23 cellular contexts compared by ENCODE assay signal in the genomic region with DNA sequence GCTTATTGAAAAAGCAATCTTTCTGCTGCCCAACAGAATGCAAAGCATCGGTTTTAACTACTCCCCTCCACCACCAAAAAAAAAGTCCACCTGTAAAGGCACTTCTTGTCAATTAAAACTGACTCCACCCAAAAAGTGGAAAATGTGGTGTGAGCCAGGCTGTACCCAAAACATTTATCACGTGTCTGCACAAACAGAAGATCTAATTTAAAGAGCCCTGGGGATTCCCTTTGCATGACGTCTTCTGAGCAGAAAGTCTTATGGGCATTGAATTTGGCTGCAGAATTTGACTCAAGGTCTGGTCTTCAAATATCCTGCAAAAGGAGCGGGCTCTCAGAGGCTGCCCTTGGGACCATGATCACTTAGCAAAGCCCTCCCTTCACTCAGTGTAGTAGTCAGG.
"Had no signal": no experiment of that assay in that cellular context is flagged by ENCODE, and none has a peak within 500 bp of the region (broad histone marks: within the 10 kb centered on the region; RNA-seq: fewer than 3 reads in every experiment).

No MANE protein-coding gene starts in this region.

- H3K4me2 ChIP-seq: hepatocyte had no signal

- H3K9me3 Mint-ChIP-seq: dendritic cell treated with granulocyte-macrophage colony-stimulating factor and Interleukin-4, amounts not matched to agents 40 ng/mL and 50 ng/mL, for 4 days had no signal

- H3K79me2 ChIP-seq: hepatocyte had no signal

- H3K27ac Mint-ChIP-seq: dendritic cell treated with granulocyte-macrophage colony-stimulating factor and Interleukin-4, amounts not matched to agents 40 ng/mL and 50 ng/mL, for 4 days; effector memory CD8-positive, alpha-beta T cell; endodermal cell had no signal

- DNase-seq: colonic mucosa; cortex of kidney; dermis blood vessel endothelial cell; dorsolateral prefrontal cortex; effector CD4-positive, alpha-beta T cell; effector CD8-positive, alpha-beta T cell; effector memory CD4-positive, alpha-beta T cell; effector memory CD8-positive, alpha-beta T cell; erythroblast; esophagus squamous epithelium; foreskin fibroblast; foreskin keratinocyte; foreskin melanocyte; gastrocnemius medialis; heart left ventricle; heart right ventricle had no signal

- H3K27ac ChIP-seq: colonic mucosa, coronary artery, dorsolateral prefrontal cortex, epithelial cell of prostate, esophagus muscularis mucosa, esophagus squamous epithelium, foreskin keratinocyte, gastrocnemius medialis, gastroesophageal sphincter, heart left ventricle, heart right ventricle, hepatocyte had no signal

- H3K9me3 ChIP-seq: colonic mucosa, esophagus muscularis mucosa, esophagus squamous epithelium, gastrocnemius medialis, gastroesophageal sphincter, heart left ventricle, heart right ventricle had no signal

- H3K4me1 ChIP-seq: colonic mucosa, esophagus muscularis mucosa, esophagus squamous epithelium, foreskin keratinocyte, gastrocnemius medialis, gastroesophageal sphincter, heart left ventricle, heart right ventricle had no signal

- H3K4me3 Mint-ChIP-seq: dendritic cell treated with granulocyte-macrophage colony-stimulating factor and Interleukin-4, amounts not matched to agents 40 ng/mL and 50 ng/mL, for 4 days; effector memory CD8-positive, alpha-beta T cell; endodermal cell had no signal

- H3K36me3 ChIP-seq: colonic mucosa, esophagus muscularis mucosa, esophagus squamous epithelium, gastrocnemius medialis, gastroesophageal sphincter, heart left ventricle, heart right ventricle had no signal

- H3K27me3 ChIP-seq: colonic mucosa, foreskin keratinocyte, gastrocnemius medialis, hepatocyte had no signal

- H3K4me3 ChIP-seq: colonic mucosa, coronary artery, dorsolateral prefrontal cortex, esophagus muscularis mucosa, esophagus squamous epithelium, gastrocnemius medialis, gastroesophageal sphincter, heart left ventricle, heart right ventricle, hepatocyte had no signal

- H2AFZ ChIP-seq: hepatocyte had no signal

- H3K27me3 Mint-ChIP-seq: dendritic cell treated with granulocyte-macrophage colony-stimulating factor and Interleukin-4, amounts not matched to agents 40 ng/mL and 50 ng/mL, for 4 days had no signal
